10 cellular contexts compared by ENCODE assay signal in genomic region chr11:47267858-47268257, GRCh38. TPM values are rescaled to one million over a fixed set of nuclear protein-coding genes. Genes with fewer than 3 reads are reported as not detected.
DNase-seq lines count a peak whose midpoint lies in the region; ATAC-seq and TF ChIP-seq lines count a peak whose summit lies in the region.
"Had no signal": no experiment of that assay in that cellular context is flagged by ENCODE, and none has a peak within 500 bp of the region (broad histone marks: within the 10 kb centered on the region; RNA-seq: fewer than 3 reads in every experiment).

No MANE protein-coding gene starts in this region.

- DNase-seq in activated naive CD4-positive, alpha-beta T cell (lab: John Stamatoyannopoulos, UW), result no peak
- DNase-seq in activated T-helper 2 cell treated with anti-CD3 and anti-CD28 coated beads, Interferon-gamma antibody, Interleukin-2, Interleukin-4, amounts not matched to agents 10 μg/mL and 5 μg/mL and 100 μg/mL, durations not matched to agents 14 hours and 24 hours and 36 hours (ENCODE audit: low spot score), result no peak
- no peak for DNase-seq in mesothelial cell of epicardium (ENCODE audit: low spot score in 2 of 2, unreplicated experiment in 2 of 2)
- no peak for DNase-seq in type B pancreatic cell (ENCODE audit: extremely low spot score, unreplicated experiment)
- no peak for DNase-seq in NCI-H446 treated with DMSO at 0.1 percent for 48 hours (lab: John Stamatoyannopoulos, UW)
- DNase-seq: GDM1, KBM-7 had no signal

- H3K27me3 Mint-ChIP-seq in activated naive CD4-positive, alpha-beta T cell treated with anti-CD3 and anti-CD28 coated beads, Interleukin-2, amount 50 U/mL, for 24 hours, result no peaks in the 10 kb centered on the region
- no peaks in the 10 kb centered on the region for H3K27me3 Mint-ChIP-seq in activated T-helper 2 cell treated with anti-CD3 and anti-CD28 coated beads, Interferon-gamma antibody, Interleukin-2, Interleukin-4, amounts not matched to agents 10 μg/mL and 5 μg/mL and 100 μg/mL, durations not matched to agents 14 hours and 24 hours and 36 hours (ENCODE audit: low read depth)
- no peaks in the 10 kb centered on the region for H3K27me3 Mint-ChIP-seq in mesothelial cell of epicardium (ENCODE audit: low read depth)
- no peaks in the 10 kb centered on the region for H3K27me3 Mint-ChIP-seq in type B pancreatic cell

- H3K4me1 Mint-ChIP-seq in activated naive CD4-positive, alpha-beta T cell treated with anti-CD3 and anti-CD28 coated beads, Interleukin-2, amount 50 U/mL, for 24 hours, result peaks cover 52% of the 10 kb centered on the region
- H3K4me1 Mint-ChIP-seq in activated T-helper 2 cell treated with anti-CD3 and anti-CD28 coated beads, Interferon-gamma antibody, Interleukin-2, Interleukin-4, amounts not matched to agents 10 μg/mL and 5 μg/mL and 100 μg/mL, durations not matched to agents 14 hours and 24 hours and 36 hours (ENCODE audit: low read depth), result peaks cover 51% of the 10 kb centered on the region
- H3K4me1 Mint-ChIP-seq in mesothelial cell of epicardium, result peaks cover 33% of the 10 kb centered on the region
- peaks cover 40% of the 10 kb centered on the region for H3K4me1 Mint-ChIP-seq in type B pancreatic cell (ENCODE audit: unreplicated experiment)

- no peak overlapping the region for H3K4me3 Mint-ChIP-seq in activated naive CD4-positive, alpha-beta T cell treated with anti-CD3 and anti-CD28 coated beads, Interleukin-2, amount 50 U/mL, for 24 hours
- no peak overlapping the region for H3K4me3 Mint-ChIP-seq in activated T-helper 2 cell treated with anti-CD3 and anti-CD28 coated beads, Interferon-gamma antibody, Interleukin-2, Interleukin-4, amounts not matched to agents 10 μg/mL and 5 μg/mL and 100 μg/mL, durations not matched to agents 14 hours and 24 hours and 36 hours (ENCODE audit: low read depth)
- H3K4me3 Mint-ChIP-seq in mesothelial cell of epicardium, result peak overlapping the region; percentile 94
- H3K4me3 Mint-ChIP-seq in type B pancreatic cell, result peak overlapping the region; percentile 91

- no peaks in the 10 kb centered on the region for H3K36me3 Mint-ChIP-seq in activated naive CD4-positive, alpha-beta T cell treated with anti-CD3 and anti-CD28 coated beads, Interleukin-2, amount 50 U/mL, for 24 hours
- H3K36me3 Mint-ChIP-seq in activated T-helper 2 cell treated with anti-CD3 and anti-CD28 coated beads, Interferon-gamma antibody, Interleukin-2, Interleukin-4, amounts not matched to agents 10 μg/mL and 5 μg/mL and 100 μg/mL, durations not matched to agents 14 hours and 24 hours and 36 hours (ENCODE audit: low read depth), result peaks cover 14% of the 10 kb centered on the region
- H3K36me3 Mint-ChIP-seq in mesothelial cell of epicardium (no peaks in the 10 kb centered on the region), type B pancreatic cell (no peaks in the 10 kb centered on the region)

- no peak for ATAC-seq in SK-N-SH treated with all-trans-retinoic acid at 6 μM for 48 hours
- no peak for ATAC-seq in HG03469 (IDR thresholded peaks at IDR 0.05; ENCODE audit: unreplicated experiment)

- TF ChIP-seq CTCF in mesothelial cell of epicardium (IDR thresholded peaks at IDR 0.05; ENCODE audit: unreplicated experiment), result no peak
- TF ChIP-seq CTCF in type B pancreatic cell (conservative IDR thresholded peaks at IDR 0.05), result no peak

- intact Hi-C loops in activated T-helper 2 cell treated with anti-CD3 and anti-CD28 coated beads, Interferon-gamma antibody, Interleukin-2, Interleukin-4, amounts not matched to agents 10 μg/mL and 5 μg/mL and 100 μg/mL, durations not matched to agents 14 hours and 24 hours and 36 hours (cut with micrococcal nuclease), result loop anchor here (5.0 kb wide), 1 partner anchor 739 kb away; no protein-coding TSS in a partner anchor

- H3K27ac Mint-ChIP-seq in activated naive CD4-positive, alpha-beta T cell treated with anti-CD3 and anti-CD28 coated beads, Interleukin-2, amount 50 U/mL, for 24 hours, result peak overlapping the region; percentile 4
- peak overlapping the region; percentile 97 for H3K27ac Mint-ChIP-seq in activated T-helper 2 cell treated with anti-CD3 and anti-CD28 coated beads, Interferon-gamma antibody, Interleukin-2, Interleukin-4, amounts not matched to agents 10 μg/mL and 5 μg/mL and 100 μg/mL, durations not matched to agents 14 hours and 24 hours and 36 hours
- H3K27ac Mint-ChIP-seq in mesothelial cell of epicardium, result peak overlapping the region; percentile 100
- H3K27ac Mint-ChIP-seq in type B pancreatic cell, result peak overlapping the region; percentile 99

- no peaks in the 10 kb centered on the region for H3K9me3 Mint-ChIP-seq in activated naive CD4-positive, alpha-beta T cell treated with anti-CD3 and anti-CD28 coated beads, Interleukin-2, amount 50 U/mL, for 24 hours
- no peaks in the 10 kb centered on the region for H3K9me3 Mint-ChIP-seq in activated T-helper 2 cell treated with anti-CD3 and anti-CD28 coated beads, Interferon-gamma antibody, Interleukin-2, Interleukin-4, amounts not matched to agents 10 μg/mL and 5 μg/mL and 100 μg/mL, durations not matched to agents 14 hours and 24 hours and 36 hours
- H3K9me3 Mint-ChIP-seq in mesothelial cell of epicardium, result no peaks in the 10 kb centered on the region
- H3K9me3 Mint-ChIP-seq in type B pancreatic cell, result no peaks in the 10 kb centered on the region

TF ChIP-seq in SK-N-SH treated with all-trans-retinoic acid at 6 μM for 48 hours, 23 proteins besides CTCF, POLR2A, EP300 and RAD21 (continues in another document):
- TF ChIP-seq ESRRG (CRISPR knock-in tag; IDR thresholded peaks at IDR 0.05), result no peak
- TF ChIP-seq TSHZ2 (CRISPR knock-in tag; IDR thresholded peaks at IDR 0.05), result no peak
- no peak for TF ChIP-seq ARNTL (CRISPR knock-in tag; IDR thresholded peaks at IDR 0.05; ENCODE audit: borderline replicate concordance, low read depth)
- TF ChIP-seq ISL1 (CRISPR knock-in tag; IDR thresholded peaks at IDR 0.05), result no peak
- no peak for TF ChIP-seq RARB (CRISPR knock-in tag; IDR thresholded peaks at IDR 0.05)
- TF ChIP-seq ZFP30 (CRISPR knock-in tag; IDR thresholded peaks at IDR 0.05), result no peak
- no peak for TF ChIP-seq OSR1 (CRISPR knock-in tag; IDR thresholded peaks at IDR 0.05)

RNA-seq across cellular contexts. Expression of gene MADD, which starts 2.1 kb away (rescaled TPM):
- 83.2 and 89.4 TPM in 2 replicates for total RNA-seq in activated T-helper 2 cell treated with anti-CD3 and anti-CD28 coated beads, Interferon-gamma antibody, Interleukin-2, Interleukin-4, amounts not matched to agents 10 μg/mL and 5 μg/mL and 100 μg/mL, durations not matched to agents 14 hours and 24 hours and 36 hours
- total RNA-seq in mesothelial cell of epicardium (65.6 to 71.2 TPM (median 65.7 TPM) in 3 replicates), type B pancreatic cell (ENCODE audit: low replicate concordance) (41.1 and 47.7 TPM in 2 replicates)

RNA-seq across cellular contexts. Expression of gene NR1H3, which starts 10.1 kb away (rescaled TPM):
- total RNA-seq in activated T-helper 2 cell treated with anti-CD3 and anti-CD28 coated beads, Interferon-gamma antibody, Interleukin-2, Interleukin-4, amounts not matched to agents 10 μg/mL and 5 μg/mL and 100 μg/mL, durations not matched to agents 14 hours and 24 hours and 36 hours, result 10.8 and 11.4 TPM in 2 replicates
- total RNA-seq in mesothelial cell of epicardium (25.5 to 28.2 TPM (median 26.5 TPM) in 3 replicates), type B pancreatic cell (ENCODE audit: low replicate concordance) (14.2 and 18.9 TPM in 2 replicates)

RNA-seq across cellular contexts. Expression of gene ACP2, which starts 19.2 kb away (rescaled TPM):
- 23.2 and 24.5 TPM in 2 replicates for total RNA-seq in activated T-helper 2 cell treated with anti-CD3 and anti-CD28 coated beads, Interferon-gamma antibody, Interleukin-2, Interleukin-4, amounts not matched to agents 10 μg/mL and 5 μg/mL and 100 μg/mL, durations not matched to agents 14 hours and 24 hours and 36 hours
- total RNA-seq in mesothelial cell of epicardium (38.1 to 41.3 TPM (median 39.6 TPM) in 3 replicates), type B pancreatic cell (ENCODE audit: low replicate concordance) (41.1 and 42.2 TPM in 2 replicates)

RNA-seq across cellular contexts. Expression of gene DDB2, which starts 53.1 kb away (rescaled TPM):
- total RNA-seq in activated T-helper 2 cell treated with anti-CD3 and anti-CD28 coated beads, Interferon-gamma antibody, Interleukin-2, Interleukin-4, amounts not matched to agents 10 μg/mL and 5 μg/mL and 100 μg/mL, durations not matched to agents 14 hours and 24 hours and 36 hours, result 158 and 161 TPM in 2 replicates
- total RNA-seq in mesothelial cell of epicardium (42.4 to 49.1 TPM (median 46.7 TPM) in 3 replicates), type B pancreatic cell (ENCODE audit: low replicate concordance) (40.0 and 50.1 TPM in 2 replicates)

Comparison
In these comparisons a context has a peak if more than half of its experiments do, and no peak if none do; other contexts are left out.
1. H3K27ac Mint-ChIP-seq: peak in every context shown above with its lines; median percentile 100 in mesothelial cell of epicardium; 99 in type B pancreatic cell; 97 in activated T-helper 2 cell treated with anti-CD3 and anti-CD28 coated beads, Interferon-gamma antibody, Interleukin-2, Interleukin-4, amounts not matched to agents 10 μg/mL and 5 μg/mL and 100 μg/mL, durations not matched to agents 14 hours and 24 hours and 36 hours; 4 in activated naive CD4-positive, alpha-beta T cell treated with anti-CD3 and anti-CD28 coated beads, Interleukin-2, amount 50 U/mL, for 24 hours.
2. H3K4me3 Mint-ChIP-seq: peak in mesothelial cell of epicardium (single experiment) and type B pancreatic cell (single experiment); none in activated naive CD4-positive, alpha-beta T cell treated with anti-CD3 and anti-CD28 coated beads, Interleukin-2, amount 50 U/mL, for 24 hours (single experiment) and activated T-helper 2 cell treated with anti-CD3 and anti-CD28 coated beads, Interferon-gamma antibody, Interleukin-2, Interleukin-4, amounts not matched to agents 10 μg/mL and 5 μg/mL and 100 μg/mL, durations not matched to agents 14 hours and 24 hours and 36 hours (single experiment).